Comparison of ENCODE assay signal across 1 cellular context in the genomic region with DNA sequence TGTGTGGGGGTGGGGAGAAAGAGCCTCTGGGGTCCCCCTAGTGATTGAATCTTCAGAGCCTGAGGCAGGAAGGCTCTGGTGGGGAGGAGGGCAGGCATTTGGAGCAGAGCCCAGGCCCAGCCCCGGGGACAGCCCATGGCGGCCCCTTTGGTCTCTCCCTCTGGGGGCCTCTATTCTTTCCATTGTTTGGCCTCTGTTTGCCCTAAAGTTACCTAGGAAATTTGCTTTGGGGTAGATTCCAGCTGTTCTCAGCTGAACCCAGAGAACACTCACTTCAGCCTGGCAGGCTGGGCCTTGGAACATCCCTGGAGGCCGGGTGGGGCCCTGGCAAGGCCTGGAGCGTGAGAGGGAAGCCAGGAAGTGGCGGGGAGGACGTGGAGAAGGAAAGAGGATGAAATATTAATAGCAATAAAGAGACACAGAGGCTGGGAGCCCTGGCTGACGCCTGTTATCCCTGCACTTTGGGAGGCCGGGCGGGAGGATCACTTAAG.
TF ChIP-seq lines count a peak whose summit lies in the region.

No MANE protein-coding gene starts in this region.

TF ChIP-seq in HepG2, 621 proteins besides CTCF, POLR2A, EP300 and RAD21 (continued from another document and continues in another):
- TF ChIP-seq TGIF2 (CRISPR knock-in tag; IDR thresholded peaks at IDR 0.05), result no peak
- no peak for TF ChIP-seq GPN1 (CRISPR knock-in tag; IDR thresholded peaks at IDR 0.05; ENCODE audit: borderline replicate concordance)
- TF ChIP-seq CCDC6 (CRISPR knock-in tag; IDR thresholded peaks at IDR 0.05), result no peak
- no peak for TF ChIP-seq NFE2 (CRISPR knock-in tag; IDR thresholded peaks at IDR 0.05)
- no peak for TF ChIP-seq GZF1 (CRISPR knock-in tag; IDR thresholded peaks at IDR 0.05)
- no peak for TF ChIP-seq ZNF567 (CRISPR knock-in tag; IDR thresholded peaks at IDR 0.05; ENCODE audit: borderline replicate concordance)
- no peak for TF ChIP-seq BORCS8-MEF2B (CRISPR knock-in tag; IDR thresholded peaks at IDR 0.05)
- no peak for TF ChIP-seq ZNF335 (CRISPR knock-in tag; IDR thresholded peaks at IDR 0.05)
- TF ChIP-seq, protein P1, sequence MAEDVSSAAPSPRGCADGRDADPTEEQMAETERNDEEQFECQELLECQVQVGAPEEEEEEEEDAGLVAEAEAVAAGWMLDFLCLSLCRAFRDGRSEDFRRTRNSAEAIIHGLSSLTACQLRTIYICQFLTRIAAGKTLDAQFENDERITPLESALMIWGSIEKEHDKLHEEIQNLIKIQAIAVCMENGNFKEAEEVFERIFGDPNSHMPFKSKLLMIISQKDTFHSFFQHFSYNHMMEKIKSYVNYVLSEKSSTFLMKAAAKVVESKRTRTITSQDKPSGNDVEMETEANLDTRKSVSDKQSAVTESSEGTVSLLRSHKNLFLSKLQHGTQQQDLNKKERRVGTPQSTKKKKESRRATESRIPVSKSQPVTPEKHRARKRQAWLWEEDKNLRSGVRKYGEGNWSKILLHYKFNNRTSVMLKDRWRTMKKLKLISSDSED (CRISPR knock-in tag; IDR thresholded peaks at IDR 0.05), result no peak
- no peak for TF ChIP-seq LCORL (IDR thresholded peaks at IDR 0.05)
- TF ChIP-seq LCORL (CRISPR knock-in tag; IDR thresholded peaks at IDR 0.05), result no peak
- TF ChIP-seq XRCC5 (optimal IDR thresholded peaks at IDR 0.05; ENCODE audit: low read length), result no peak
- TF ChIP-seq HOXA7 (CRISPR knock-in tag; IDR thresholded peaks at IDR 0.05), result no peak
- no peak for TF ChIP-seq ZNF550 (CRISPR knock-in tag; IDR thresholded peaks at IDR 0.05; ENCODE audit: borderline replicate concordance)
- TF ChIP-seq ZNF430 (CRISPR knock-in tag; IDR thresholded peaks at IDR 0.05), result no peak
- no peak for TF ChIP-seq HOXA5 (CRISPR knock-in tag; IDR thresholded peaks at IDR 0.05)
- TF ChIP-seq ZNF7 (CRISPR knock-in tag; IDR thresholded peaks at IDR 0.05), result no peak
- TF ChIP-seq, protein P2, sequence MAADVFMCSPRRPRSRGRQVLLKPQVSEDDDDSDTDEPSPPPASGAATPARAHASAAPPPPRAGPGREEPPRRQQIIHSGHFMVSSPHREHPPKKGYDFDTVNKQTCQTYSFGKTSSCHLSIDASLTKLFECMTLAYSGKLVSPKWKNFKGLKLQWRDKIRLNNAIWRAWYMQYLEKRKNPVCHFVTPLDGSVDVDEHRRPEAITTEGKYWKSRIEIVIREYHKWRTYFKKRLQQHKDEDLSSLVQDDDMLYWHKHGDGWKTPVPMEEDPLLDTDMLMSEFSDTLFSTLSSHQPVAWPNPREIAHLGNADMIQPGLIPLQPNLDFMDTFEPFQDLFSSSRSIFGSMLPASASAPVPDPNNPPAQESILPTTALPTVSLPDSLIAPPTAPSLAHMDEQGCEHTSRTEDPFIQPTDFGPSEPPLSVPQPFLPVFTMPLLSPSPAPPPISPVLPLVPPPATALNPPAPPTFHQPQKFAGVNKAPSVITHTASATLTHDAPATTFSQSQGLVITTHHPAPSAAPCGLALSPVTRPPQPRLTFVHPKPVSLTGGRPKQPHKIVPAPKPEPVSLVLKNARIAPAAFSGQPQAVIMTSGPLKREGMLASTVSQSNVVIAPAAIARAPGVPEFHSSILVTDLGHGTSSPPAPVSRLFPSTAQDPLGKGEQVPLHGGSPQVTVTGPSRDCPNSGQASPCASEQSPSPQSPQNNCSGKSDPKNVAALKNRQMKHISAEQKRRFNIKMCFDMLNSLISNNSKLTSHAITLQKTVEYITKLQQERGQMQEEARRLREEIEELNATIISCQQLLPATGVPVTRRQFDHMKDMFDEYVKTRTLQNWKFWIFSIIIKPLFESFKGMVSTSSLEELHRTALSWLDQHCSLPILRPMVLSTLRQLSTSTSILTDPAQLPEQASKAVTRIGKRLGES (CRISPR knock-in tag; IDR thresholded peaks at IDR 0.05; ENCODE audit: borderline replicate concordance), result no peak
- peak; percentile 67; the same call in 1 of the 2 replicates for TF ChIP-seq ZNF263 (CRISPR knock-in tag; IDR thresholded peaks at IDR 0.05)
- TF ChIP-seq FOXM1 (CRISPR knock-in tag; IDR thresholded peaks at IDR 0.05), result no peak
- no peak for TF ChIP-seq SOX6 (IDR thresholded peaks at IDR 0.05)
- TF ChIP-seq SOX6 (CRISPR knock-in tag; IDR thresholded peaks at IDR 0.05), result peak; percentile 78
- peak; percentile 76 for TF ChIP-seq RXRA (CRISPR knock-in tag; IDR thresholded peaks at IDR 0.05)
- no peak for TF ChIP-seq HOXA9 (CRISPR knock-in tag; IDR thresholded peaks at IDR 0.05; ENCODE audit: borderline replicate concordance)
- no peak for TF ChIP-seq ZNF570 (CRISPR knock-in tag; IDR thresholded peaks at IDR 0.05; ENCODE audit: borderline replicate concordance)
- TF ChIP-seq ZNF782 (CRISPR knock-in tag; IDR thresholded peaks at IDR 0.05; ENCODE audit: borderline replicate concordance), result no peak
- no peak for TF ChIP-seq YEATS2 (CRISPR knock-in tag; IDR thresholded peaks at IDR 0.05; ENCODE audit: borderline replicate concordance)
- TF ChIP-seq, protein P3, sequence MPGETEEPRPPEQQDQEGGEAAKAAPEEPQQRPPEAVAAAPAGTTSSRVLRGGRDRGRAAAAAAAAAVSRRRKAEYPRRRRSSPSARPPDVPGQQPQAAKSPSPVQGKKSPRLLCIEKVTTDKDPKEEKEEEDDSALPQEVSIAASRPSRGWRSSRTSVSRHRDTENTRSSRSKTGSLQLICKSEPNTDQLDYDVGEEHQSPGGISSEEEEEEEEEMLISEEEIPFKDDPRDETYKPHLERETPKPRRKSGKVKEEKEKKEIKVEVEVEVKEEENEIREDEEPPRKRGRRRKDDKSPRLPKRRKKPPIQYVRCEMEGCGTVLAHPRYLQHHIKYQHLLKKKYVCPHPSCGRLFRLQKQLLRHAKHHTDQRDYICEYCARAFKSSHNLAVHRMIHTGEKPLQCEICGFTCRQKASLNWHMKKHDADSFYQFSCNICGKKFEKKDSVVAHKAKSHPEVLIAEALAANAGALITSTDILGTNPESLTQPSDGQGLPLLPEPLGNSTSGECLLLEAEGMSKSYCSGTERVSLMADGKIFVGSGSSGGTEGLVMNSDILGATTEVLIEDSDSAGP (CRISPR knock-in tag; IDR thresholded peaks at IDR 0.05; ENCODE audit: borderline replicate concordance), result peak; percentile 30; the same call in 1 of the 2 replicates
- no peak for TF ChIP-seq ZNF543 (CRISPR knock-in tag; IDR thresholded peaks at IDR 0.05)
- no peak for TF ChIP-seq MZF1 (CRISPR knock-in tag; IDR thresholded peaks at IDR 0.05; ENCODE audit: borderline replicate concordance)
- peak; percentile 93 for TF ChIP-seq SOX5 (CRISPR knock-in tag; IDR thresholded peaks at IDR 0.05; ENCODE audit: borderline replicate concordance)
- TF ChIP-seq HNRNPL (IDR thresholded peaks at IDR 0.05; ENCODE audit: low read depth, low read length), result 0 out of 2 replicates have a peak, but pooled peaks have one; percentile 25
- no peak for TF ChIP-seq ZNF747 (CRISPR knock-in tag; IDR thresholded peaks at IDR 0.05; ENCODE audit: borderline replicate concordance)
- no peak for TF ChIP-seq CHCHD3 (CRISPR knock-in tag; IDR thresholded peaks at IDR 0.05)
- TF ChIP-seq, protein P4, sequence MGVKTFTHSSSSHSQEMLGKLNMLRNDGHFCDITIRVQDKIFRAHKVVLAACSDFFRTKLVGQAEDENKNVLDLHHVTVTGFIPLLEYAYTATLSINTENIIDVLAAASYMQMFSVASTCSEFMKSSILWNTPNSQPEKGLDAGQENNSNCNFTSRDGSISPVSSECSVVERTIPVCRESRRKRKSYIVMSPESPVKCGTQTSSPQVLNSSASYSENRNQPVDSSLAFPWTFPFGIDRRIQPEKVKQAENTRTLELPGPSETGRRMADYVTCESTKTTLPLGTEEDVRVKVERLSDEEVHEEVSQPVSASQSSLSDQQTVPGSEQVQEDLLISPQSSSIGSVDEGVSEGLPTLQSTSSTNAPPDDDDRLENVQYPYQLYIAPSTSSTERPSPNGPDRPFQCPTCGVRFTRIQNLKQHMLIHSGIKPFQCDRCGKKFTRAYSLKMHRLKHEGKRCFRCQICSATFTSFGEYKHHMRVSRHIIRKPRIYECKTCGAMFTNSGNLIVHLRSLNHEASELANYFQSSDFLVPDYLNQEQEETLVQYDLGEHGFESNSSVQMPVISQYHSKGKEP (CRISPR knock-in tag; IDR thresholded peaks at IDR 0.05), result no peak
- TF ChIP-seq ZFX (CRISPR knock-in tag; IDR thresholded peaks at IDR 0.05; ENCODE audit: low read depth), result peak; percentile 53; the same call in 1 of the 2 replicates
- TF ChIP-seq, protein P5, sequence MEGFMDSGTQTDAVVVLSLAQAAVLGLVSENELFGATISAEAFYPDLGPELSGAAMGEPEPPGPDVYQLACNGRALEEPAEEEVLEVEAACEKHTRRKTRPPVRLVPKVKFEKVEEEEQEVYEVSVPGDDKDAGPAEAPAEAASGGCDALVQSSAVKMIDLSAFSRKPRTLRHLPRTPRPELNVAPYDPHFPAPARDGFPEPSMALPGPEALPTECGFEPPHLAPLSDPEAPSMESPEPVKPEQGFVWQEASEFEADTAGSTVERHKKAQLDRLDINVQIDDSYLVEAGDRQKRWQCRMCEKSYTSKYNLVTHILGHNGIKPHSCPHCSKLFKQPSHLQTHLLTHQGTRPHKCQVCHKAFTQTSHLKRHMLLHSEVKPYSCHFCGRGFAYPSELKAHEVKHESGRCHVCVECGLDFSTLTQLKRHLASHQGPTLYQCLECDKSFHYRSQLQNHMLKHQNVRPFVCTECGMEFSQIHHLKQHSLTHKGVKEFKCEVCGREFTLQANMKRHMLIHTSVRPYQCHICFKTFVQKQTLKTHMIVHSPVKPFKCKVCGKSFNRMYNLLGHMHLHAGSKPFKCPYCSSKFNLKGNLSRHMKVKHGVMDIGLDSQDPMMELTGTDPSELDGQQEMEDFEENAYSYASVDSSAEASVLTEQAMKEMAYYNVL (CRISPR knock-in tag; IDR thresholded peaks at IDR 0.05; ENCODE audit: borderline replicate concordance), result no peak
- TF ChIP-seq SALL1 (CRISPR knock-in tag; IDR thresholded peaks at IDR 0.05), result 0 out of 2 replicates have a peak, but pooled peaks have one; percentile 23
- TF ChIP-seq TCF7 (IDR thresholded peaks at IDR 0.05; ENCODE audit: low read depth), result peak; percentile 79
- TF ChIP-seq, protein P6, sequence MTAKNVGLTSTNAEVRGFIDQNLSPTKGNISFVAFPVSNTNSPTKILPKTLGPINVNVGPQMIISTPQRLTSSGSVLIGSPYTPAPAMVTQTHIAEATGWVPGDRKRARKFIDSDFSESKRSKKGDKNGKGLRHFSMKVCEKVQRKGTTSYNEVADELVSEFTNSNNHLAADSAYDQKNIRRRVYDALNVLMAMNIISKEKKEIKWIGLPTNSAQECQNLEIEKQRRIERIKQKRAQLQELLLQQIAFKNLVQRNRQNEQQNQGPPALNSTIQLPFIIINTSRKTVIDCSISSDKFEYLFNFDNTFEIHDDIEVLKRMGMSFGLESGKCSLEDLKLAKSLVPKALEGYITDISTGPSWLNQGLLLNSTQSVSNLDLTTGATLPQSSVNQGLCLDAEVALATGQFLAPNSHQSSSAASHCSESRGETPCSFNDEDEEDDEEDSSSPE (CRISPR knock-in tag; IDR thresholded peaks at IDR 0.05), result no peak
- TF ChIP-seq ZFP82 (CRISPR knock-in tag; IDR thresholded peaks at IDR 0.05; ENCODE audit: borderline replicate concordance), result no peak
- no peak for TF ChIP-seq JDP2 (CRISPR knock-in tag; IDR thresholded peaks at IDR 0.05; ENCODE audit: borderline replicate concordance)
- TF ChIP-seq ZNF557 (CRISPR knock-in tag; IDR thresholded peaks at IDR 0.05), result no peak
- 0 out of 2 replicates have a peak, but pooled peaks have one; percentile 35 for TF ChIP-seq ZBTB7B (CRISPR knock-in tag; IDR thresholded peaks at IDR 0.05)
- 0 out of 2 replicates have a peak, but pooled peaks have one; percentile 26 for TF ChIP-seq KAT8 (CRISPR knock-in tag; IDR thresholded peaks at IDR 0.05)
- TF ChIP-seq, protein P7, sequence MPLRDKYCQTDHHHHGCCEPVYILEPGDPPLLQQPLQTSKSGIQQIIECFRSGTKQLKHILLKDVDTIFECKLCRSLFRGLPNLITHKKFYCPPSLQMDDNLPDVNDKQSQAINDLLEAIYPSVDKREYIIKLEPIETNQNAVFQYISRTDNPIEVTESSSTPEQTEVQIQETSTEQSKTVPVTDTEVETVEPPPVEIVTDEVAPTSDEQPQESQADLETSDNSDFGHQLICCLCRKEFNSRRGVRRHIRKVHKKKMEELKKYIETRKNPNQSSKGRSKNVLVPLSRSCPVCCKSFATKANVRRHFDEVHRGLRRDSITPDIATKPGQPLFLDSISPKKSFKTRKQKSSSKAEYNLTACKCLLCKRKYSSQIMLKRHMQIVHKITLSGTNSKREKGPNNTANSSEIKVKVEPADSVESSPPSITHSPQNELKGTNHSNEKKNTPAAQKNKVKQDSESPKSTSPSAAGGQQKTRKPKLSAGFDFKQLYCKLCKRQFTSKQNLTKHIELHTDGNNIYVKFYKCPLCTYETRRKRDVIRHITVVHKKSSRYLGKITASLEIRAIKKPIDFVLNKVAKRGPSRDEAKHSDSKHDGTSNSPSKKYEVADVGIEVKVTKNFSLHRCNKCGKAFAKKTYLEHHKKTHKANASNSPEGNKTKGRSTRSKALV (CRISPR knock-in tag; IDR thresholded peaks at IDR 0.05), result no peak
- TF ChIP-seq RFXANK (CRISPR knock-in tag; IDR thresholded peaks at IDR 0.05), result no peak
- TF ChIP-seq, protein P8, sequence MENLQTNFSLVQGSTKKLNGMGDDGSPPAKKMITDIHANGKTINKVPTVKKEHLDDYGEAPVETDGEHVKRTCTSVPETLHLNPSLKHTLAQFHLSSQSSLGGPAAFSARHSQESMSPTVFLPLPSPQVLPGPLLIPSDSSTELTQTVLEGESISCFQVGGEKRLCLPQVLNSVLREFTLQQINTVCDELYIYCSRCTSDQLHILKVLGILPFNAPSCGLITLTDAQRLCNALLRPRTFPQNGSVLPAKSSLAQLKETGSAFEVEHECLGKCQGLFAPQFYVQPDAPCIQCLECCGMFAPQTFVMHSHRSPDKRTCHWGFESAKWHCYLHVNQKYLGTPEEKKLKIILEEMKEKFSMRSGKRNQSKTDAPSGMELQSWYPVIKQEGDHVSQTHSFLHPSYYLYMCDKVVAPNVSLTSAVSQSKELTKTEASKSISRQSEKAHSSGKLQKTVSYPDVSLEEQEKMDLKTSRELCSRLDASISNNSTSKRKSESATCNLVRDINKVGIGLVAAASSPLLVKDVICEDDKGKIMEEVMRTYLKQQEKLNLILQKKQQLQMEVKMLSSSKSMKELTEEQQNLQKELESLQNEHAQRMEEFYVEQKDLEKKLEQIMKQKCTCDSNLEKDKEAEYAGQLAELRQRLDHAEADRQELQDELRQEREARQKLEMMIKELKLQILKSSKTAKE (CRISPR knock-in tag; IDR thresholded peaks at IDR 0.05; ENCODE audit: borderline replicate concordance), result no peak
- TF ChIP-seq, protein P9, sequence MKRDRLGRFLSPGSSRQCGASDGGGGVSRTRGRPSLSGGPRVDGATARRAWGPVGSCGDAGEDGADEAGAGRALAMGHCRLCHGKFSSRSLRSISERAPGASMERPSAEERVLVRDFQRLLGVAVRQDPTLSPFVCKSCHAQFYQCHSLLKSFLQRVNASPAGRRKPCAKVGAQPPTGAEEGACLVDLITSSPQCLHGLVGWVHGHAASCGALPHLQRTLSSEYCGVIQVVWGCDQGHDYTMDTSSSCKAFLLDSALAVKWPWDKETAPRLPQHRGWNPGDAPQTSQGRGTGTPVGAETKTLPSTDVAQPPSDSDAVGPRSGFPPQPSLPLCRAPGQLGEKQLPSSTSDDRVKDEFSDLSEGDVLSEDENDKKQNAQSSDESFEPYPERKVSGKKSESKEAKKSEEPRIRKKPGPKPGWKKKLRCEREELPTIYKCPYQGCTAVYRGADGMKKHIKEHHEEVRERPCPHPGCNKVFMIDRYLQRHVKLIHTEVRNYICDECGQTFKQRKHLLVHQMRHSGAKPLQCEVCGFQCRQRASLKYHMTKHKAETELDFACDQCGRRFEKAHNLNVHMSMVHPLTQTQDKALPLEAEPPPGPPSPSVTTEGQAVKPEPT (CRISPR knock-in tag; IDR thresholded peaks at IDR 0.05; ENCODE audit: low read depth), result no peak
- TF ChIP-seq ATRX (CRISPR knock-in tag; IDR thresholded peaks at IDR 0.05; ENCODE audit: borderline replicate concordance), result no peak
- no peak for TF ChIP-seq ZNF329 (CRISPR knock-in tag; IDR thresholded peaks at IDR 0.05; ENCODE audit: low read depth)
